In the genomic region with DNA sequence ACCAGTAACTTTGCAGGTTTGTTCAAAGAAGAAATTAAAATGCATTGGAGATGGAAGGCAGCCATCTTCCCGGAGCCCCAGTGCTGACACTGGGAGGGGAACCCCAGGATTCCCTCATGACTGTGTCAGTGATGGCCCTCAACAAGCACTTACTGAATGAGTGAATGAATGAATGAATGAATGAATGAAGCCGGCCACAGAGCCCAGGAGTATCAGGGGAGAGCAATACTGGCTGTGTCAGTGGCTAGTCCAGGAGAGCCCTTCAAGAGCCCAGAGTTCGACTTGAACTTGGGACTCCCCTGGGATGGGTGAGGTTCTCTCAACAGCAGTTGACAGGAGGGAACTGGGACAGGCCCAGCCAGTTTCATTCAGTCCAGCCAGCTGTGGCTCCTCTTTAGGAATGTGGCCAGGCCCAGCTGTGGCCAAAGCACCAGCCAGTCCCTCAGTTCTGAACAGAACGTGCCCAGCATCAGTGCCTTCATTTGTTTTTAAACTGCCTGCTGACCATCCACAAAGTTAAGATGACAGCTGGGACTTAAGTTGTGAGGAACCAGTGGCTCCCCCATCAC, we compare ENCODE assay signal across 17 cellular contexts. TPM values are rescaled to one million over a fixed set of nuclear protein-coding genes. Genes with fewer than 3 reads are reported as not detected.
DNase-seq lines count a peak whose midpoint lies in the region; ATAC-seq and TF ChIP-seq lines count a peak whose summit lies in the region.
"Had no signal": no experiment of that assay in that cellular context is flagged by ENCODE, and none has a peak within 500 bp of the region (broad histone marks: within the 10 kb centered on the region; RNA-seq: fewer than 3 reads in every experiment).

No MANE protein-coding gene starts in this region.

- H4K20me1 ChIP-seq in BLaER1: no peaks in the 10 kb centered on the region
- no peaks in the 10 kb centered on the region for H4K20me1 ChIP-seq in GM23338 (replicated peaks; ENCODE audit: insufficient read depth)
- H4K20me1 ChIP-seq in GM23248 (ENCODE audit: insufficient read depth): no peaks in the 10 kb centered on the region

- ATAC-seq in GM23338: no peak
- ATAC-seq in stimulated activated naive CD8-positive, alpha-beta T cell treated with anti-CD3 and anti-CD28 coated beads, Interleukin-15, Interleukin-2, amounts not matched to agents 100 U/mL and 50 U/mL, for 24 hours: no peak
- ATAC-seq: HCT116, Panc1, SK-N-SH treated with all-trans-retinoic acid at 6 μM for 48 hours had no signal

- peaks cover 2% of the 10 kb centered on the region for H3K27me3 Mint-ChIP-seq in GM23338 (ENCODE audit: insufficient read depth, low read depth, poor library complexity)
- peaks cover 2% of the 10 kb centered on the region for H3K27me3 Mint-ChIP-seq in dendritic cell treated with granulocyte-macrophage colony-stimulating factor and Interleukin-4, amounts not matched to agents 40 ng/mL and 50 ng/mL, for 4 days
- H3K27me3 Mint-ChIP-seq: CD4-positive, CD25-positive, alpha-beta regulatory T cell had no signal

- H3K9ac ChIP-seq in BLaER1: peak overlapping the region; percentile 33; the same call in 1 of the 2 replicates
- H3K9ac ChIP-seq in GM23248: no peak overlapping the region

- no peak for TF ChIP-seq CTCF in GM23338 (conservative IDR thresholded peaks at IDR 0.05; ENCODE audit: low read depth in 2 of 2)
- no peak for TF ChIP-seq CTCF in Peyer's patch (IDR thresholded peaks at IDR 0.05)

- no peak for DNase-seq in GM23338 (ENCODE audit: low spot score)
- DNase-seq in myocyte (ENCODE audit: low read depth): peak; percentile 3
- DNase-seq in GM23248: no peak
- DNase-seq in Peyer's patch: no peak
- DNase-seq in stimulated activated naive CD8-positive, alpha-beta T cell treated with anti-CD3 and anti-CD28 coated beads, Interleukin-15, Interleukin-2, amounts not matched to agents 100 U/mL and 50 U/mL, for 24 hours: no peak
- DNase-seq: Caco-2; CD4-positive, CD25-positive, alpha-beta regulatory T cell; NCI-H1048; NCI-H2081 treated with DMSO at 0.1 percent for 48 hours; NCI-H82 had no signal

- intact Hi-C loops in dendritic cell treated with granulocyte-macrophage colony-stimulating factor and Interleukin-4, amounts not matched to agents 40 ng/mL and 50 ng/mL, for 4 days (cut with micrococcal nuclease): loop anchor here (10.0 kb wide), 3 partner anchors 227 to 667 kb away; partner anchors contain the start of gene ETS2

- H3K27me3 ChIP-seq in BLaER1: no peaks in the 10 kb centered on the region
- H3K27me3 ChIP-seq in GM23338 (ENCODE audit: insufficient read depth): no peaks in the 10 kb centered on the region
- 0 out of 2 replicates have a peak, but pooled peaks cover 3% of the 10 kb centered on the region for H3K27me3 ChIP-seq in GM23248 (replicated peaks; ENCODE audit: insufficient read depth)
- no peaks in the 10 kb centered on the region for H3K27me3 ChIP-seq in Peyer's patch

- no peaks in the 10 kb centered on the region for H3K36me3 ChIP-seq in BLaER1
- no peaks in the 10 kb centered on the region for H3K36me3 ChIP-seq in GM23338 (ENCODE audit: insufficient read depth)
- no peaks in the 10 kb centered on the region for H3K36me3 ChIP-seq in GM23248 (ENCODE audit: low read depth)
- no peaks in the 10 kb centered on the region for H3K36me3 ChIP-seq in Peyer's patch

- no peaks in the 10 kb centered on the region for H3K9me2 ChIP-seq in GM23338 (ENCODE audit: insufficient read depth)
- no peaks in the 10 kb centered on the region for H3K9me2 ChIP-seq in GM23248 (ENCODE audit: insufficient read depth)

- H3K4me2 ChIP-seq in BLaER1 (peak overlapping the region; percentile 90), GM23338 (peak overlapping the region; percentile 48; the same call in 1 of the 2 replicates), GM23248 (ENCODE audit: unreplicated experiment) (no peak overlapping the region)

- in situ Hi-C loops in GM23248 (cut with MboI): loop anchor here (10.0 kb wide), 2 partner anchors 207 to 627 kb away; no protein-coding TSS in a partner anchor

- H3K27ac ChIP-seq in BLaER1 (peak overlapping the region; percentile 25; the same call in 1 of the 2 replicates), GM23338 (ENCODE audit: low read depth) (no peak overlapping the region), GM23248 (no peak overlapping the region), Peyer's patch (no peak overlapping the region)

- no peak for TF ChIP-seq POLR2A in Peyer's patch (IDR thresholded peaks at IDR 0.05)

- no peaks in the 10 kb centered on the region for H3K9me3 Mint-ChIP-seq in GM23338
- no peaks in the 10 kb centered on the region for H3K9me3 Mint-ChIP-seq in dendritic cell treated with granulocyte-macrophage colony-stimulating factor and Interleukin-4, amounts not matched to agents 40 ng/mL and 50 ng/mL, for 4 days
- H3K9me3 Mint-ChIP-seq: CD4-positive, CD25-positive, alpha-beta regulatory T cell had no signal

- no peak overlapping the region for H3K4me3 Mint-ChIP-seq in GM23338
- H3K4me3 Mint-ChIP-seq in dendritic cell treated with granulocyte-macrophage colony-stimulating factor and Interleukin-4, amounts not matched to agents 40 ng/mL and 50 ng/mL, for 4 days: no peak overlapping the region
- H3K4me3 Mint-ChIP-seq: CD4-positive, CD25-positive, alpha-beta regulatory T cell had no signal

- no peaks in the 10 kb centered on the region for H3F3A ChIP-seq in GM23338 (replicated peaks; ENCODE audit: low read depth)
- H3F3A ChIP-seq in GM23248 (ENCODE audit: insufficient read depth): no peaks in the 10 kb centered on the region

- peaks cover 48% of the 10 kb centered on the region for H3K4me1 ChIP-seq in BLaER1
- H3K4me1 ChIP-seq in GM23338 (ENCODE audit: insufficient read depth): peaks cover 15% of the 10 kb centered on the region
- H3K4me1 ChIP-seq in GM23248 (ENCODE audit: insufficient read depth): peaks cover 7% of the 10 kb centered on the region; the same call in 1 of the 2 replicates
- peaks cover 0 to 5% (median 0%) of the 10 kb centered on the region in 4 donors for H3K4me1 ChIP-seq in Peyer's patch
- H3K4me1 ChIP-seq: Caco-2 had no signal

- no peaks in the 10 kb centered on the region for H3K36me3 Mint-ChIP-seq in GM23338 (ENCODE audit: low read depth)
- H3K36me3 Mint-ChIP-seq in dendritic cell treated with granulocyte-macrophage colony-stimulating factor and Interleukin-4, amounts not matched to agents 40 ng/mL and 50 ng/mL, for 4 days (ENCODE audit: low read depth): no peaks in the 10 kb centered on the region
- H3K36me3 Mint-ChIP-seq: CD4-positive, CD25-positive, alpha-beta regulatory T cell had no signal

- H3K27ac Mint-ChIP-seq in GM23338: no peak overlapping the region
- H3K27ac Mint-ChIP-seq in dendritic cell treated with granulocyte-macrophage colony-stimulating factor and Interleukin-4, amounts not matched to agents 40 ng/mL and 50 ng/mL, for 4 days: peak overlapping the region; percentile 79

- H3K9me3 ChIP-seq in BLaER1: no peaks in the 10 kb centered on the region
- no peaks in the 10 kb centered on the region for H3K9me3 ChIP-seq in GM23248 (ENCODE audit: low read depth)
- no peaks in the 10 kb centered on the region for H3K9me3 ChIP-seq in Peyer's patch
- H3K9me3 ChIP-seq: Caco-2 had no signal

- WGBS in GM23248 (ENCODE audit: low coverage in 1 of 2, low lambda C conversion rate in 2 of 2, missing lambda C conversion rate in 2 of 2), 2 experiments: 48 to 54% methylated on average over 4 of the region's 4 CpGs

- H2AFZ ChIP-seq in GM23338 (0 out of 2 replicates have a peak overlapping the region, but pooled peaks have one; percentile 69), GM23248 (no peak overlapping the region)

- peaks cover 32% of the 10 kb centered on the region for H3K4me1 Mint-ChIP-seq in GM23338
- H3K4me1 Mint-ChIP-seq in dendritic cell treated with granulocyte-macrophage colony-stimulating factor and Interleukin-4, amounts not matched to agents 40 ng/mL and 50 ng/mL, for 4 days (ENCODE audit: low read depth): peaks cover 24% of the 10 kb centered on the region

- H3K79me2 ChIP-seq in GM23338 (replicated peaks; ENCODE audit: insufficient read depth) (no peaks in the 10 kb centered on the region), GM23248 (ENCODE audit: insufficient read depth) (no peaks in the 10 kb centered on the region)

- peak overlapping the region; percentile 47 for H3K4me3 ChIP-seq in BLaER1
- H3K4me3 ChIP-seq in GM23338: no peak overlapping the region
- H3K4me3 ChIP-seq in GM23248: no peak overlapping the region
- no peak overlapping the region for H3K4me3 ChIP-seq in Peyer's patch

TF ChIP-seq in GM23338, 12 proteins besides CTCF, POLR2A, EP300 and RAD21 (continues in another document):
- no peak for TF ChIP-seq CREB1 (CRISPR knock-in tag; IDR thresholded peaks at IDR 0.05; ENCODE audit: low read depth)
- TF ChIP-seq POLR2AphosphoS5 (IDR thresholded peaks at IDR 0.05; ENCODE audit: low read depth): no peak
- TF ChIP-seq NANOG (IDR thresholded peaks at IDR 0.05; ENCODE audit: borderline replicate concordance): no peak
- TF ChIP-seq EZH2 (IDR thresholded peaks at IDR 0.05; ENCODE audit: low read depth, unreplicated experiment): no peak

RNA-seq across cellular contexts. Expression of gene ERG, which starts 9.2 kb away (rescaled TPM):
- total RNA-seq in GM23338 (2014; rRNA removed; shearing (Covaris generic)): 0.14 and 1.0 TPM in 2 replicates
- polyA plus RNA-seq in GM23338 (2016; fragmentation: Nextera tagmentation; extraction: Ambion mirVana): 0.44 and 0.47 TPM in 2 replicates
- 1.4 TPM in 1 of 2 replicates, not detected in the other for total RNA-seq in myocyte
- polyA plus RNA-seq in myocyte (2012): 0.47 TPM
- total RNA-seq in GM23248 (2014; rRNA removed; shearing (Covaris generic)): 0.76 and 6.2 TPM in 2 replicates
- 1.2 and 1.3 TPM in 2 replicates for polyA plus RNA-seq in GM23248 (2016; fragmentation: Nextera tagmentation; extraction: Ambion mirVana)
- total RNA-seq in Peyer's patch: 10 to 100 TPM in 1 of 4 donors, 1 to 10 TPM in 3; 4.2 to 20.6 (median 4.8) TPM
- total RNA-seq: A673, Caco-2, MCF 10A had no signal
- polyA plus RNA-seq: CD4-positive, CD25-positive, alpha-beta regulatory T cell had no signal
